ENCODE assay signal across 2 cellular contexts in the genomic region with DNA sequence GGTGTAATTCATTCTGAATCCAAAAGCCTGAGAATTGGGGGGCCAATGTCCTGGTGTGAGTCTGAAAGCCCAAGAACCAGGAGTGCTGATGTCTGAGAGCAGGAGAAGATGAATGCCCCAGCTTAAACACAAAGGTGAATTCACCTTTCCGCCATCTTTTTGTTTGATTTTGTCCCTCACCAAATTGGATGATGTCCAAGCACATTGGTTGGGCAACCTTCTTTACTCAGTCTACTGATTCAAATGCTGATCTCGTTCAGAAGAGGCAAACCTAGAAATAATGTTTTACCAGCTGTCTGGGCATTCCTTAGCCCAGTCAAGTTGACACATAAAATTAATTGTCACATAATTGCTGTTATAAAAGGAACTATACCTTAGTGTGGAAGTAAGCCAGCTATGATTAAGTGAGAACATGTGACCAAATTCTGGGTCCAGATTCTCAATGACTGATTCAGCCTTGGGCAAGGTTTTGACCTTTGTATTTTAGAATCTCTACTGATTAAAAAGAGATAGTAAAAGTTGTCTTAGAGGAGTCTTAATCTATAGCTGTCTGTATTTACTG.
TF ChIP-seq lines count a peak whose summit lies in the region.

No MANE protein-coding gene starts in this region.

TF ChIP-seq in liver, 16 proteins besides CTCF, POLR2A, EP300 and RAD21:
- TF ChIP-seq EGR1 (IDR thresholded peaks at IDR 0.05; ENCODE audit: low read depth in 2 of 2) (no peak), HNF4A (conservative IDR thresholded peaks at IDR 0.05) (peak; percentile 16 to 40), YY1 (IDR thresholded peaks at IDR 0.05) (peak; percentile 92), REST (IDR thresholded peaks at IDR 0.05) (no peak), RXRA (IDR thresholded peaks at IDR 0.05) (peak in 1 of 2 donors; percentile 24)

TF ChIP-seq in HepG2, 621 proteins besides CTCF, POLR2A, EP300 and RAD21:
- TF ChIP-seq DRAP1 (CRISPR knock-in tag; IDR thresholded peaks at IDR 0.05) (no peak), HMGXB3 (CRISPR knock-in tag; IDR thresholded peaks at IDR 0.05; ENCODE audit: borderline replicate concordance) (no peak), PRPF4 (IDR thresholded peaks at IDR 0.05; ENCODE audit: low read depth, low read length, poor library complexity, severe bottlenecking) (no peak), ZNF720 (CRISPR knock-in tag; IDR thresholded peaks at IDR 0.05) (no peak), HMGA1 (CRISPR knock-in tag; conservative IDR thresholded peaks at IDR 0.05) (no peak), ZNF20 (CRISPR knock-in tag; IDR thresholded peaks at IDR 0.05) (no peak)
TF ChIP-seq in HepG2: peak in this region for 0.
